Comparison of ENCODE assay signal across 17 cellular contexts in genomic region chr20:34532320-34532719, GRCh38. TPM values are rescaled to one million over a fixed set of nuclear protein-coding genes. Genes with fewer than 3 reads are reported as not detected.
DNase-seq lines count a peak whose midpoint lies in the region; ATAC-seq, FAIRE-seq and TF ChIP-seq lines count a peak whose summit lies in the region.
"Had no signal": no experiment of that assay in that cellular context is flagged by ENCODE, and none has a peak within 500 bp of the region (broad histone marks: within the 10 kb centered on the region; RNA-seq: fewer than 3 reads in every experiment).

No MANE protein-coding gene starts in this region.

- H3K4me1 Mint-ChIP-seq in activated naive CD4-positive, alpha-beta T cell treated with anti-CD3 and anti-CD28 coated beads, Interleukin-2, amount 10 ng/mL, durations not matched to agents 7 days and 5 days, result no peaks in the 10 kb centered on the region

- peaks cover 37% of the 10 kb centered on the region for H3K36me3 Mint-ChIP-seq in activated naive CD4-positive, alpha-beta T cell treated with anti-CD3 and anti-CD28 coated beads, Interleukin-2, amount 10 ng/mL, durations not matched to agents 7 days and 5 days

- in situ Hi-C loops in HepG2 (cut with HindIII; ENCODE audit: extremely low pct_ligation_motif_present, low pct_unique_long_range_greater_than_20kb), result no loop called here

- CTCF ChIA-PET in HepG2 (lab: Yijun Ruan, JAX; ENCODE audit: low intra/inter-chr PET ratio, low total read pairs), result no interaction called here
- CTCF ChIA-PET in activated naive CD4-positive, alpha-beta T cell treated with anti-CD3 and anti-CD28 coated beads, Interleukin-2, amount 10 ng/mL, durations not matched to agents 7 days and 5 days (lab: Charles Lee), result interaction anchor here (0.7 to 1.2 kb wide), 2 partner anchors 220 to 223 kb away, joined by 3 to 4 read pairs; no protein-coding TSS in a partner anchor

- intact Hi-C loops in HepG2 (cut with micrococcal nuclease; ENCODE audit: unreplicated experiment), result no loop called here

- H3K27me3 Mint-ChIP-seq in activated naive CD4-positive, alpha-beta T cell treated with anti-CD3 and anti-CD28 coated beads, Interleukin-2, amount 10 ng/mL, durations not matched to agents 7 days and 5 days, result no peaks in the 10 kb centered on the region

- ATAC-seq in RWPE2 (ENCODE audit: low read depth) (no peak), HepG2 (no peak)
- ATAC-seq: PC-3 had no signal

- FAIRE-seq in HepG2 (lab: Jason Lieb, UNC), result no peak

- H3K79me2 ChIP-seq in HepG2 (ENCODE audit: insufficient read depth, low read length), result peaks cover 13% of the 10 kb centered on the region

- peaks cover 4% of the 10 kb centered on the region; the same call in 1 of the 2 replicates for H4K20me1 ChIP-seq in HepG2 (ENCODE audit: insufficient read depth, low read length)

- no peak overlapping the region for H2AFZ ChIP-seq in HepG2 (ENCODE audit: low read length)

- TF ChIP-seq EP300 in HepG2 (IDR thresholded peaks at IDR 0.05; ENCODE audit: low read depth in 2 of 2, low read length in 2 of 2), result no peak
- TF ChIP-seq EP300 in HepG2 (CRISPR knock-in tag; IDR thresholded peaks at IDR 0.05; ENCODE audit: borderline replicate concordance), result no peak

- no peak overlapping the region for H3K4me3 Mint-ChIP-seq in activated naive CD4-positive, alpha-beta T cell treated with anti-CD3 and anti-CD28 coated beads, Interleukin-2, amount 10 ng/mL, durations not matched to agents 7 days and 5 days

- no peak overlapping the region for H3K4me2 ChIP-seq in HepG2 (ENCODE audit: low read depth, low read length)

- no peaks in the 10 kb centered on the region for H3K9me3 Mint-ChIP-seq in activated naive CD4-positive, alpha-beta T cell treated with anti-CD3 and anti-CD28 coated beads, Interleukin-2, amount 10 ng/mL, durations not matched to agents 7 days and 5 days

- no peak for TF ChIP-seq POLR2A in HepG2 (IDR thresholded peaks at IDR 0.05; ENCODE audit: insufficient read depth in 1 of 2, low read depth in 2 of 2, low read length in 2 of 2)

- peak; percentile 76 for DNase-seq in RWPE2 (ENCODE audit: low spot score)
- DNase-seq in astrocyte of the hippocampus (ENCODE audit: low read depth, low spot score), result peak; percentile 34
- DNase-seq in HepG2 (ENCODE audit: low spot score), result no peak
- no peak for DNase-seq in retina
- no peak for DNase-seq in activated naive CD4-positive, alpha-beta T cell treated with anti-CD3 and anti-CD28 coated beads, Interleukin-2, amount 10 ng/mL, durations not matched to agents 7 days and 5 days
- no peak for DNase-seq in GM03348 (ENCODE audit: low spot score)
- DNase-seq: ACHN, AML-193, COR-L47, GOT3, NCI-H1105 treated with DMSO at 0.1 percent for 48 hours, NCI-H187, NCI-H82, PC-3 had no signal

- no peaks in the 10 kb centered on the region for H3K9me3 ChIP-seq in RWPE2 (ENCODE audit: severe bottlenecking)
- no peaks in the 10 kb centered on the region for H3K9me3 ChIP-seq in HepG2 (ENCODE audit: low read length)

- no TSS peak for BruUV-seq in HepG2 (replicated peaks; lab: Mats Ljungman, UMichigan)

- H3K9ac ChIP-seq in HepG2 (ENCODE audit: insufficient read depth, low read depth, low read length), result no peak overlapping the region

- H3K4me1 ChIP-seq in RWPE2 (ENCODE audit: insufficient read depth, poor library complexity, severe bottlenecking) (no peaks in the 10 kb centered on the region), HepG2 (ENCODE audit: insufficient read depth, low read length) (no peaks in the 10 kb centered on the region)

- no peak for TF ChIP-seq RAD21 in HepG2 (CRISPR knock-in tag; IDR thresholded peaks at IDR 0.05)

- H3K36me3 ChIP-seq in RWPE2 (ENCODE audit: low read depth), result peaks cover 98% of the 10 kb centered on the region
- peaks cover 71 to 93% of the 10 kb centered on the region in 2 experiments for H3K36me3 ChIP-seq in HepG2 (replicated peaks in 1 of 2; ENCODE audit: control insufficient read depth in 1 of 2, insufficient read depth in 2 of 2, low read length in 2 of 2)

- no peak overlapping the region for H3K4me3 ChIP-seq in RWPE2 (ENCODE audit: severe bottlenecking)
- H3K4me3 ChIP-seq in HepG2 (replicated peaks in 1 of 3; ENCODE audit: insufficient read depth in 1 of 3, low read depth in 2 of 3, low read length in 3 of 3), result no peak overlapping the region
- H3K4me3 ChIP-seq: SK-N-MC had no signal

- TF ChIP-seq CTCF in RWPE2 (IDR thresholded peaks at IDR 0.05; ENCODE audit: poor library complexity, severe bottlenecking), result no peak
- TF ChIP-seq CTCF in HepG2 (CRISPR knock-in tag; IDR thresholded peaks at IDR 0.05), result no peak

- POLR2A ChIA-PET in HepG2 (lab: Yijun Ruan, JAX), result interaction anchor here (0.9 kb wide), 1 partner anchor 17 kb away, joined by 5 read pairs; the partner anchor contains the start of gene DYNLRB1

- no peak overlapping the region for H3K27ac Mint-ChIP-seq in activated naive CD4-positive, alpha-beta T cell treated with anti-CD3 and anti-CD28 coated beads, Interleukin-2, amount 10 ng/mL, durations not matched to agents 7 days and 5 days

- 95% methylated on average over 8 of the region's 8 CpGs for WGBS in HepG2 (ENCODE audit: low lambda C conversion rate)

- H3K27me3 ChIP-seq in RWPE2 (ENCODE audit: insufficient read depth, poor library complexity, severe bottlenecking) (no peaks in the 10 kb centered on the region), HepG2 (ENCODE audit: control insufficient read depth in 1 of 2, insufficient read depth in 2 of 2, low read length in 2 of 2) (no peaks in the 10 kb centered on the region)

- H3K27ac ChIP-seq in RWPE2 (ENCODE audit: poor library complexity, severe bottlenecking) (no peak overlapping the region), HepG2 (ENCODE audit: extremely low read length, insufficient read depth, low read length) (no peak overlapping the region), temporal lobe (ENCODE audit: low read depth, low read length) (peak overlapping the region; percentile 90)
- H3K27ac ChIP-seq: SK-N-MC had no signal

TF ChIP-seq in HepG2, 621 proteins besides CTCF, POLR2A, EP300 and RAD21 (continues in another document):
- no peak for TF ChIP-seq PITX1 (CRISPR knock-in tag; IDR thresholded peaks at IDR 0.05)

RNA-seq across cellular contexts. Expression of gene DYNLRB1, which starts 16.1 kb away (rescaled TPM):
- total RNA-seq in HepG2 (2016; rRNA removed; fragmentation: Illumina TruSeq; extraction: Trizol) (140 and 151 TPM in 2 replicates), temporal lobe (28.0 TPM)
- 70.8 and 95.6 TPM in 2 replicates for total RNA-seq in HepG2 (2016; cell fraction: cytosol; rRNA removed; fragmentation: Illumina TruSeq; extraction: Trizol; ENCODE audit: low read depth)
- 132 and 137 TPM in 2 replicates for total RNA-seq in HepG2 (2016; cell fraction: insoluble cytoplasmic fraction; rRNA removed; fragmentation: Illumina TruSeq; extraction: Trizol)
- 86.4 and 104 TPM in 2 replicates for total RNA-seq in HepG2 (2016; cell fraction: membrane; rRNA removed; fragmentation: Illumina TruSeq; extraction: Trizol)
- total RNA-seq in HepG2 (2016; cell fraction: nucleus; rRNA removed; fragmentation: Illumina TruSeq; extraction: Trizol), result 52.8 and 64.0 TPM in 2 replicates
- polyA plus RNA-seq in HepG2 (2011; rRNA removed), result 244 and 285 TPM in 2 replicates
- polyA plus RNA-seq in HepG2 (2011; cell fraction: cytosol; rRNA removed), result 208 and 234 TPM in 2 replicates
- polyA plus RNA-seq in HepG2 (2011; cell fraction: nucleus; rRNA removed), result 71.4 and 86.5 TPM in 2 replicates
- polyA plus RNA-seq in HepG2 (2012), result 331 and 366 TPM in 2 replicates
- 170 and 195 TPM in 2 replicates for polyA plus RNA-seq in HepG2 (2016; cell fraction: cytosol; fragmentation: Illumina TruSeq; extraction: Trizol; ENCODE audit: low read depth)
- 370 and 446 TPM in 2 replicates for polyA plus RNA-seq in HepG2 (2016; cell fraction: insoluble cytoplasmic fraction; fragmentation: Illumina TruSeq; extraction: Trizol; ENCODE audit: low read depth)
- polyA plus RNA-seq in HepG2 (2016; cell fraction: membrane; fragmentation: Illumina TruSeq; extraction: Trizol; ENCODE audit: low read depth), result 217 and 229 TPM in 2 replicates
- 196 and 204 TPM in 2 replicates for polyA plus RNA-seq in HepG2 (2016; cell fraction: nucleus; fragmentation: Illumina TruSeq; extraction: Trizol; ENCODE audit: insufficient read depth, low read depth)
- polyA minus RNA-seq in HepG2 (2011; rRNA and poly(A)+ RNA removed; ENCODE audit: low replicate concordance), result 201 and 224 TPM in 2 replicates
- 65.3 and 87.8 TPM in 2 replicates for polyA minus RNA-seq in HepG2 (2011; cell fraction: cytosol; rRNA and poly(A)+ RNA removed)
- 48.7 and 54.5 TPM in 2 replicates for polyA minus RNA-seq in HepG2 (2011; cell fraction: nucleus; rRNA and poly(A)+ RNA removed)

RNA-seq across cellular contexts. Expression of gene MAP1LC3A, which starts 26.2 kb away (rescaled TPM):
- not detected in 2 replicates for total RNA-seq in HepG2 (2016; rRNA removed; fragmentation: Illumina TruSeq; extraction: Trizol)
- total RNA-seq in HepG2 (2016; cell fraction: cytosol; rRNA removed; fragmentation: Illumina TruSeq; extraction: Trizol; ENCODE audit: low read depth), result not detected in 2 replicates
- total RNA-seq in HepG2 (2016; cell fraction: insoluble cytoplasmic fraction; rRNA removed; fragmentation: Illumina TruSeq; extraction: Trizol), result not detected in 2 replicates
- total RNA-seq in HepG2 (2016; cell fraction: membrane; rRNA removed; fragmentation: Illumina TruSeq; extraction: Trizol), result not detected in 2 replicates
- not detected in 2 replicates for total RNA-seq in HepG2 (2016; cell fraction: nucleus; rRNA removed; fragmentation: Illumina TruSeq; extraction: Trizol)
- not detected in 2 replicates for polyA plus RNA-seq in HepG2 (2011; rRNA removed)
- polyA plus RNA-seq in HepG2 (2011; cell fraction: cytosol; rRNA removed), result not detected in 2 replicates
- polyA plus RNA-seq in HepG2 (2011; cell fraction: nucleus; rRNA removed), result 0.17 TPM in 1 of 2 replicates, not detected in the other
- polyA plus RNA-seq in HepG2 (2012), result not detected in 2 replicates
- not detected in 2 replicates for polyA plus RNA-seq in HepG2 (2016; cell fraction: cytosol; fragmentation: Illumina TruSeq; extraction: Trizol; ENCODE audit: low read depth)
- not detected in 2 replicates for polyA plus RNA-seq in HepG2 (2016; cell fraction: insoluble cytoplasmic fraction; fragmentation: Illumina TruSeq; extraction: Trizol; ENCODE audit: low read depth)
- not detected in 2 replicates for polyA plus RNA-seq in HepG2 (2016; cell fraction: membrane; fragmentation: Illumina TruSeq; extraction: Trizol; ENCODE audit: low read depth)
- polyA plus RNA-seq in HepG2 (2016; cell fraction: nucleus; fragmentation: Illumina TruSeq; extraction: Trizol; ENCODE audit: insufficient read depth, low read depth), result not detected in 2 replicates
- polyA minus RNA-seq in HepG2 (2011; rRNA and poly(A)+ RNA removed; ENCODE audit: low replicate concordance), result not detected in 2 replicates
- polyA minus RNA-seq in HepG2 (2011; cell fraction: cytosol; rRNA and poly(A)+ RNA removed), result not detected in 2 replicates
- not detected in 2 replicates for polyA minus RNA-seq in HepG2 (2011; cell fraction: nucleus; rRNA and poly(A)+ RNA removed)
- 49.2 TPM for total RNA-seq in temporal lobe
- total RNA-seq: HT1080 had no signal

Comparison
In these comparisons a context has a peak if more than half of its experiments do, and no peak if none do; other contexts are left out.
1. DNase-seq: peak in RWPE2 (single experiment) and astrocyte of the hippocampus (single experiment); none in HepG2 (single experiment), retina (single experiment), activated naive CD4-positive, alpha-beta T cell treated with anti-CD3 and anti-CD28 coated beads, Interleukin-2, amount 10 ng/mL, durations not matched to agents 7 days and 5 days (single experiment) and GM03348 (single experiment).
2. RNA of gene MAP1LC3A, which starts 26.2 kb away (total RNA-seq): 49.2 TPM in temporal lobe (single experiment); not detected in HepG2; every median in the first group is over 10 times any median in the second.